Comparison of ENCODE assay signal across 12 cellular contexts in the genomic region with DNA sequence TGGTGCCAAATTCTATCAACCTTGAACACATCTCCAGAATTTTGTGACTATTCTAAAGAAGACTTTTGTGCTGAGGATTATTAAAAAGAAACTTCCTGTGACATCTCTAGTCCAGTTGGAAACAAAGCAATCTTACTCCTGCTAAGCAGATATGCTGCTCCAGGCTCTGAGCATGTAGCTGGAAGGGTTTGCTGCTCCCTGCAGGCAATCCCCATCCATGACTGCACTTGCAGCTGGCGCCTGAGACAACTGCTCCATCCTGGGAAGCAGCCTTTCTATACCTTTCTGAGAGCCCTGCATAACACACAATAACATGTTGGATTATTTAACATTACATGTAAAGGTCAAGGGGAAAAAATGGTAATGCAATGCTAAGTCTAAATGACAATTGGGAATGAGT.
A peak's percentile ranks its signal among the peaks of the same experiment; 100 is the strongest.
DNase-seq lines count a peak whose midpoint lies in the region; ATAC-seq, FAIRE-seq and TF ChIP-seq lines count a peak whose summit lies in the region.
"Had no signal": no experiment of that assay in that cellular context is flagged by ENCODE, and none has a peak within 500 bp of the region (broad histone marks: within the 10 kb centered on the region; RNA-seq: fewer than 3 reads in every experiment).

No MANE protein-coding gene starts in this region.

- intact Hi-C loops in K562 (cut with micrococcal nuclease) = no loop called here

- no peak overlapping the region for H3K27ac ChIP-seq in H9 (ENCODE audit: insufficient read length, low read depth, low read length)
- no peak overlapping the region for H3K27ac ChIP-seq in K562 (ENCODE audit: extremely low read depth, low read depth, low read length)

- no peaks in the 10 kb centered on the region for H3K9me3 ChIP-seq in H9 (ENCODE audit: control insufficient read depth, low read depth, low read length)
- H3K9me3 ChIP-seq in K562 (replicated peaks; ENCODE audit: control insufficient read depth, insufficient read depth, low read depth, low read length) = no peaks in the 10 kb centered on the region

- H2BK120ac ChIP-seq in H9 (ENCODE audit: low read depth, low read length, poor library complexity, severe bottlenecking) = no peak overlapping the region

- DNase-seq in AG04449 (ENCODE audit: low read depth, low spot score) (no peak), H9 (peak; percentile 50), K562 (ENCODE audit: extremely low read depth in 1 of 4, low spot score in 3 of 4) (no peak), islet precursor cell (peak; percentile 57), HK-2 (ENCODE audit: unreplicated experiment) (no peak), cerebellar cortex (ENCODE audit: low spot score) (no peak), DMS79 (lab: John Stamatoyannopoulos, UW) (no peak)
- DNase-seq: CD4-positive, CD25-positive, alpha-beta regulatory T cell; left ventricle myocardium superior; NCI-H1105 treated with DMSO at 0.1 percent for 48 hours had no signal

- H2BK15ac ChIP-seq in H9 (ENCODE audit: low read depth, low read length) = no peak overlapping the region

- H3K79me2 ChIP-seq in H9 (ENCODE audit: insufficient read depth, low read length) (no peaks in the 10 kb centered on the region), K562 (ENCODE audit: control insufficient read depth, insufficient read depth, low read length) (no peaks in the 10 kb centered on the region)

- no peak overlapping the region for H3K4ac ChIP-seq in H9 (ENCODE audit: low read depth, low read length)

- ATAC-seq in K562 (no peak), GM21423 (IDR thresholded peaks at IDR 0.05; ENCODE audit: unreplicated experiment) (no peak)
- ATAC-seq: left ventricle myocardium superior had no signal

- no peak overlapping the region for H3K9ac ChIP-seq in H9 (ENCODE audit: extremely low read depth, insufficient read length, low read length)
- no peak overlapping the region for H3K9ac ChIP-seq in K562 (ENCODE audit: insufficient read depth in 1 of 2, low read depth in 2 of 2, low read length in 2 of 2)

- H4K8ac ChIP-seq in H9 (replicated peaks; ENCODE audit: insufficient read length, low read depth, low read length) = no peak overlapping the region

- FAIRE-seq in K562 (lab: Jason Lieb, UNC) = no peak

- CTCF ChIA-PET in AG04449 (lab: Yijun Ruan, JAX) = no interaction called here
- CTCF ChIA-PET in K562 (lab: Yijun Ruan, JAX; ENCODE audit: low intra/inter-chr PET ratio) = no interaction called here

- H3K27me3 Mint-ChIP-seq in H9 (ENCODE audit: low read depth) = no peaks in the 10 kb centered on the region

- H3K4me3 ChIP-seq in AG04449 (ENCODE audit: low read depth, low read length) = no peak overlapping the region
- H3K4me3 ChIP-seq in K562 = no peak overlapping the region

- H3K23ac ChIP-seq in H9 (ENCODE audit: insufficient read length, low read depth, low read length) = no peak overlapping the region

- H2BK20ac ChIP-seq in H9 (ENCODE audit: low read depth, low read length, poor library complexity, severe bottlenecking) = no peak overlapping the region

- H2BK12ac ChIP-seq in H9 (ENCODE audit: insufficient read length, low read depth, low read length) = no peak overlapping the region

- POLR2A ChIA-PET in AG04449 (lab: Yijun Ruan, JAX) (no interaction called here), K562 (lab: Yijun Ruan, JAX) (no interaction called here)

- H4K5ac ChIP-seq in H9 (ENCODE audit: insufficient read length, low read depth, low read length) = no peak overlapping the region

- WGBS in H9 (ENCODE audit: extremely low coverage, insufficient read length, low lambda C conversion rate) = no CpG with 5 or more reads among the region's 1 CpG
- WGBS in K562 (ENCODE audit: insufficient coverage, low coverage, missing lambda C conversion rate) = 0% methylated on average over 1 of the region's 1 CpG

- H3K4me2 ChIP-seq in H9 (ENCODE audit: insufficient read depth, insufficient read length, low read length) (no peak overlapping the region), K562 (ENCODE audit: insufficient read depth, low read length) (no peak overlapping the region)

- no peaks in the 10 kb centered on the region for H3K23me2 ChIP-seq in H9 (ENCODE audit: insufficient read length, low read depth, low read length, poor library complexity, severe bottlenecking)

- H3K36me3 Mint-ChIP-seq in H9 (ENCODE audit: insufficient read depth in 1 of 3, low read depth in 3 of 3) = no peaks in the 10 kb centered on the region
- H3K36me3 Mint-ChIP-seq: CD4-positive, CD25-positive, alpha-beta regulatory T cell had no signal

- no peak overlapping the region for H3K27ac Mint-ChIP-seq in H9
- H3K27ac Mint-ChIP-seq: CD4-positive, CD25-positive, alpha-beta regulatory T cell; T-helper 1 cell treated with Interleukin-12 subunit alpha and Interleukin-12 subunit beta and Interleukin-4 antibody, amounts not matched to agents 30 μg/mL and 1 μg/mL, for 36 hours had no signal

- H3K27me3 ChIP-seq in H9 (ENCODE audit: insufficient read depth, low read length) (no peaks in the 10 kb centered on the region), K562 (ENCODE audit: control insufficient read depth in 2 of 2, insufficient read depth in 2 of 2, low read length in 2 of 2) (peaks cover 0 to 2% of the 10 kb centered on the region in 2 experiments; a peak in 2 of 5 replicates)

- in situ Hi-C loops in K562 (cut with MboI) = no loop called here

- no peak overlapping the region for H2AK5ac ChIP-seq in H9 (ENCODE audit: insufficient read length, low read length)

- no peak overlapping the region for H2BK5ac ChIP-seq in H9 (ENCODE audit: insufficient read length, low read length)

- no peak overlapping the region for H3K14ac ChIP-seq in H9 (ENCODE audit: insufficient read depth, low read length)

- 0 out of 4 replicates have a peak, but pooled peaks of 1 of the 2 experiments have one; percentile 19 for TF ChIP-seq RAD21 in K562 (CRISPR knock-in tag; conservative IDR thresholded peaks at IDR 0.05 in 1 of 2, IDR thresholded peaks at IDR 0.05 in 1 of 2)

- H3K4me1 ChIP-seq in H9 (ENCODE audit: insufficient read depth, low read length) (no peaks in the 10 kb centered on the region), K562 (replicated peaks in 1 of 2; ENCODE audit: control insufficient read depth in 2 of 2, insufficient read depth in 2 of 2, low read length in 2 of 2) (no peaks in the 10 kb centered on the region)

- no peak overlapping the region for H4K91ac ChIP-seq in H9 (ENCODE audit: insufficient read length, low read depth, low read length)

- no peaks in the 10 kb centered on the region for H3K36me3 ChIP-seq in K562 (ENCODE audit: control insufficient read depth, insufficient read depth, low read length)

- no TSS peak for BruUV-seq in K562 (replicated peaks; lab: Mats Ljungman, UMichigan)

- no peak overlapping the region for H2AFZ ChIP-seq in H9 (ENCODE audit: low read length)
- no peak overlapping the region for H2AFZ ChIP-seq in K562 (ENCODE audit: low read depth, low read length)

- 0 out of 4 replicates have a peak, but pooled peaks cover 0 to 4% of the 10 kb centered on the region in 2 experiments for H3K4me1 Mint-ChIP-seq in H9
- H3K4me1 Mint-ChIP-seq: CD4-positive, CD25-positive, alpha-beta regulatory T cell had no signal

- no peak for TF ChIP-seq EP300 in K562 (IDR thresholded peaks at IDR 0.05; ENCODE audit: low read length)

- no peak overlapping the region for H3K4me3 Mint-ChIP-seq in H9
- H3K4me3 Mint-ChIP-seq: CD4-positive, CD25-positive, alpha-beta regulatory T cell; T-helper 1 cell treated with Interleukin-12 subunit alpha and Interleukin-12 subunit beta and Interleukin-4 antibody, amounts not matched to agents 30 μg/mL and 1 μg/mL, for 36 hours had no signal

- H3K79me1 ChIP-seq in H9 (ENCODE audit: insufficient read depth, low read depth, low read length, poor library complexity, severe bottlenecking) = no peaks in the 10 kb centered on the region

- TF ChIP-seq POLR2A in K562 (conservative IDR thresholded peaks at IDR 0.05) = no peak

- H3K9me1 ChIP-seq in K562 (ENCODE audit: control insufficient read depth, insufficient read depth, low read length) = no peaks in the 10 kb centered on the region

- TF ChIP-seq CTCF in AG04449 (IDR thresholded peaks at IDR 0.05; ENCODE audit: insufficient read depth, low read length, missing control alignments) = peak; percentile 26
- TF ChIP-seq CTCF in H9 (conservative IDR thresholded peaks at IDR 0.05) = peak; percentile 57
- peak in 1 of 3 experiments; percentile 6; a peak in 2 of 6 replicates for TF ChIP-seq CTCF in K562 (IDR thresholded peaks at IDR 0.05 in 2 of 3, conservative IDR thresholded peaks at IDR 0.05 in 1 of 3; ENCODE audit: insufficient read depth in 2 of 3, low read depth in 1 of 3, low read length in 3 of 3)

- H4K20me1 ChIP-seq in H9 (ENCODE audit: control insufficient read depth, insufficient read depth, insufficient read length) = no peaks in the 10 kb centered on the region
- no peaks in the 10 kb centered on the region for H4K20me1 ChIP-seq in K562 (replicated peaks; ENCODE audit: control insufficient read depth, insufficient read depth, low read length)

- no peak overlapping the region for H3T11ph ChIP-seq in H9 (ENCODE audit: low read length)

- H3K56ac ChIP-seq in H9 (ENCODE audit: insufficient read length, low read depth, low read length) = no peak overlapping the region

- no peak overlapping the region for H3K18ac ChIP-seq in H9 (ENCODE audit: insufficient read length, low read depth, low read length)

- H3K9me3 Mint-ChIP-seq in H9 = no peaks in the 10 kb centered on the region
- H3K9me3 Mint-ChIP-seq: CD4-positive, CD25-positive, alpha-beta regulatory T cell; T-helper 1 cell treated with Interleukin-12 subunit alpha and Interleukin-12 subunit beta and Interleukin-4 antibody, amounts not matched to agents 30 μg/mL and 1 μg/mL, for 36 hours had no signal

TF ChIP-seq in K562, 482 proteins besides CTCF, POLR2A, EP300 and RAD21:
- TF ChIP-seq MBD2 (IDR thresholded peaks at IDR 0.05; ENCODE audit: borderline replicate concordance, low read depth) = no peak
- TF ChIP-seq ZFP36 (IDR thresholded peaks at IDR 0.05; ENCODE audit: low read depth, low read length, partially characterized antibody) = peak; percentile 19
- TF ChIP-seq ZNF311 (CRISPR knock-in tag; IDR thresholded peaks at IDR 0.05) = no peak

Comparison
In these comparisons a context has a peak if more than half of its experiments do, and no peak if none do; other contexts are left out.
1. DNase-seq: peak in H9 (single experiment) and islet precursor cell (single experiment); none in AG04449 (single experiment), K562 (0 of 4), HK-2 (single experiment), cerebellar cortex (single experiment) and DMS79 (single experiment).